ENCODE assay signal across 2 cellular contexts in the genomic region with DNA sequence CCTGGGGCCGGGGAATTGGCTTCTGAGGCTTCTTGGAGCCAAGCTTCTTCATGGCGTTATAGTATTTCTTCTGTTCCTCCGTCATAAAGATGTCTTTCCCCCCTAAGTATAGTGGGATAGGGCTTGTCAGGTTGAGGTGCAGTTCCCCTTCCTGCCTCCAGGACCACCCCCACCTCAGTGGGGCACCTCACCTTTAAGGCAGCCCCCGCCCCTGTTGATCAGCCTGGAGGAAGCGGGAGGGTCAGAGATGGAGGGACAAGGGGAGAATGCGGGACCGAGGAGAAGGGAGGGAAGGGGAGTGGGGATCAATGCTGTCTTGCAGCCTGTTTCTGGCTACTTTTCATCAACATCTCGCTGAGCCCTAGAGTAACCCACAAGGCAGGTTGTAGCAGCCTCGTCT.
TF ChIP-seq lines count a peak whose summit lies in the region.

No MANE protein-coding gene starts in this region.

TF ChIP-seq in GM23338, 12 proteins besides CTCF, POLR2A, EP300 and RAD21 (continues in another document):
- no peak for TF ChIP-seq JUNB (IDR thresholded peaks at IDR 0.05; ENCODE audit: unreplicated experiment)
- TF ChIP-seq, protein P1, sequence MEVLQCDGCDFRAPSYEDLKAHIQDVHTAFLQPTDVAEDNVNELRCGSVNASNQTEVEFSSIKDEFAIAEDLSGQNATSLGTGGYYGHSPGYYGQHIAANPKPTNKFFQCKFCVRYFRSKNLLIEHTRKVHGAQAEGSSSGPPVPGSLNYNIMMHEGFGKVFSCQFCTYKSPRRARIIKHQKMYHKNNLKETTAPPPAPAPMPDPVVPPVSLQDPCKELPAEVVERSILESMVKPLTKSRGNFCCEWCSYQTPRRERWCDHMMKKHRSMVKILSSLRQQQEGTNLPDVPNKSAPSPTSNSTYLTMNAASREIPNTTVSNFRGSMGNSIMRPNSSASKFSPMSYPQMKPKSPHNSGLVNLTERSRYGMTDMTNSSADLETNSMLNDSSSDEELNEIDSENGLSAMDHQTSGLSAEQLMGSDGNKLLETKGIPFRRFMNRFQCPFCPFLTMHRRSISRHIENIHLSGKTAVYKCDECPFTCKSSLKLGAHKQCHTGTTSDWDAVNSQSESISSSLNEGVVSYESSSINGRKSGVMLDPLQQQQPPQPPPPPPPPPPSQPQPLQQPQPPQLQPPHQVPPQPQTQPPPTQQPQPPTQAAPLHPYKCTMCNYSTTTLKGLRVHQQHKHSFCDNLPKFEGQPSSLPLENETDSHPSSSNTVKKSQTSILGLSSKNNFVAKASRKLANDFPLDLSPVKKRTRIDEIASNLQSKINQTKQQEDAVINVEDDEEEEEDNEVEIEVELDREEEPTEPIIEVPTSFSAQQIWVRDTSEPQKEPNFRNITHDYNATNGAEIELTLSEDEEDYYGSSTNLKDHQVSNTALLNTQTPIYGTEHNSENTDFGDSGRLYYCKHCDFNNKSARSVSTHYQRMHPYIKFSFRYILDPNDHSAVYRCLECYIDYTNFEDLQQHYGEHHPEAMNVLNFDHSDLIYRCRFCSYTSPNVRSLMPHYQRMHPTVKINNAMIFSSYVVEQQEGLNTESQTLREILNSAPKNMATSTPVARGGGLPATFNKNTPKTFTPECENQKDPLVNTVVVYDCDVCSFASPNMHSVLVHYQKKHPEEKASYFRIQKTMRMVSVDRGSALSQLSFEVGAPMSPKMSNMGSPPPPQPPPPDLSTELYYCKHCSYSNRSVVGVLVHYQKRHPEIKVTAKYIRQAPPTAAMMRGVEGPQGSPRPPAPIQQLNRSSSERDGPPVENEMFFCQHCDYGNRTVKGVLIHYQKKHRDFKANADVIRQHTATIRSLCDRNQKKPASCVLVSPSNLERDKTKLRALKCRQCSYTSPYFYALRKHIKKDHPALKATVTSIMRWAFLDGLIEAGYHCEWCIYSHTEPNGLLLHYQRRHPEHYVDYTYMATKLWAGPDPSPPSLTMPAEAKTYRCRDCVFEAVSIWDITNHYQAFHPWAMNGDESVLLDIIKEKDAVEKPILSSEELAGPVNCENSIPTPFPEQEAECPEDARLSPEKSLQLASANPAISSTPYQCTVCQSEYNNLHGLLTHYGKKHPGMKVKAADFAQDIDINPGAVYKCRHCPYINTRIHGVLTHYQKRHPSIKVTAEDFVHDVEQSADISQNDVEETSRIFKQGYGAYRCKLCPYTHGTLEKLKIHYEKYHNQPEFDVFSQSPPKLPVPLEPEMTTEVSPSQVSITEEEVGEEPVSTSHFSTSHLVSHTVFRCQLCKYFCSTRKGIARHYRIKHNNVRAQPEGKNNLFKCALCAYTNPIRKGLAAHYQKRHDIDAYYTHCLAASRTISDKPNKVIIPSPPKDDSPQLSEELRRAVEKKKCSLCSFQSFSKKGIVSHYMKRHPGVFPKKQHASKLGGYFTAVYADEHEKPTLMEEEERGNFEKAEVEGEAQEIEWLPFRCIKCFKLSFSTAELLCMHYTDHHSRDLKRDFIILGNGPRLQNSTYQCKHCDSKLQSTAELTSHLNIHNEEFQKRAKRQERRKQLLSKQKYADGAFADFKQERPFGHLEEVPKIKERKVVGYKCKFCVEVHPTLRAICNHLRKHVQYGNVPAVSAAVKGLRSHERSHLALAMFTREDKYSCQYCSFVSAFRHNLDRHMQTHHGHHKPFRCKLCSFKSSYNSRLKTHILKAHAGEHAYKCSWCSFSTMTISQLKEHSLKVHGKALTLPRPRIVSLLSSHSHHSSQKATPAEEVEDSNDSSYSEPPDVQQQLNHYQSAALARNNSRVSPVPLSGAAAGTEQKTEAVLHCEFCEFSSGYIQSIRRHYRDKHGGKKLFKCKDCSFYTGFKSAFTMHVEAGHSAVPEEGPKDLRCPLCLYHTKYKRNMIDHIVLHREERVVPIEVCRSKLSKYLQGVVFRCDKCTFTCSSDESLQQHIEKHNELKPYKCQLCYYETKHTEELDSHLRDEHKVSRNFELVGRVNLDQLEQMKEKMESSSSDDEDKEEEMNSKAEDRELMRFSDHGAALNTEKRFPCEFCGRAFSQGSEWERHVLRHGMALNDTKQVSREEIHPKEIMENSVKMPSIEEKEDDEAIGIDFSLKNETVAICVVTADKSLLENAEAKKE (CRISPR knock-in tag; IDR thresholded peaks at IDR 0.05) = no peak
- TF ChIP-seq ZNF114 (CRISPR knock-in tag; IDR thresholded peaks at IDR 0.05) = no peak
- no peak for TF ChIP-seq POLR2AphosphoS5 (IDR thresholded peaks at IDR 0.05; ENCODE audit: low read depth)
- TF ChIP-seq STAT1 (IDR thresholded peaks at IDR 0.05; ENCODE audit: unreplicated experiment) = no peak
- no peak for TF ChIP-seq EZH2phosphoT487 (IDR thresholded peaks at IDR 0.05; ENCODE audit: unreplicated experiment)
- TF ChIP-seq, protein P2, sequence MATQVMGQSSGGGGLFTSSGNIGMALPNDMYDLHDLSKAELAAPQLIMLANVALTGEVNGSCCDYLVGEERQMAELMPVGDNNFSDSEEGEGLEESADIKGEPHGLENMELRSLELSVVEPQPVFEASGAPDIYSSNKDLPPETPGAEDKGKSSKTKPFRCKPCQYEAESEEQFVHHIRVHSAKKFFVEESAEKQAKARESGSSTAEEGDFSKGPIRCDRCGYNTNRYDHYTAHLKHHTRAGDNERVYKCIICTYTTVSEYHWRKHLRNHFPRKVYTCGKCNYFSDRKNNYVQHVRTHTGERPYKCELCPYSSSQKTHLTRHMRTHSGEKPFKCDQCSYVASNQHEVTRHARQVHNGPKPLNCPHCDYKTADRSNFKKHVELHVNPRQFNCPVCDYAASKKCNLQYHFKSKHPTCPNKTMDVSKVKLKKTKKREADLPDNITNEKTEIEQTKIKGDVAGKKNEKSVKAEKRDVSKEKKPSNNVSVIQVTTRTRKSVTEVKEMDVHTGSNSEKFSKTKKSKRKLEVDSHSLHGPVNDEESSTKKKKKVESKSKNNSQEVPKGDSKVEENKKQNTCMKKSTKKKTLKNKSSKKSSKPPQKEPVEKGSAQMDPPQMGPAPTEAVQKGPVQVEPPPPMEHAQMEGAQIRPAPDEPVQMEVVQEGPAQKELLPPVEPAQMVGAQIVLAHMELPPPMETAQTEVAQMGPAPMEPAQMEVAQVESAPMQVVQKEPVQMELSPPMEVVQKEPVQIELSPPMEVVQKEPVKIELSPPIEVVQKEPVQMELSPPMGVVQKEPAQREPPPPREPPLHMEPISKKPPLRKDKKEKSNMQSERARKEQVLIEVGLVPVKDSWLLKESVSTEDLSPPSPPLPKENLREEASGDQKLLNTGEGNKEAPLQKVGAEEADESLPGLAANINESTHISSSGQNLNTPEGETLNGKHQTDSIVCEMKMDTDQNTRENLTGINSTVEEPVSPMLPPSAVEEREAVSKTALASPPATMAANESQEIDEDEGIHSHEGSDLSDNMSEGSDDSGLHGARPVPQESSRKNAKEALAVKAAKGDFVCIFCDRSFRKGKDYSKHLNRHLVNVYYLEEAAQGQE (IDR thresholded peaks at IDR 0.05; ENCODE audit: unreplicated experiment) = no peak
- TF ChIP-seq NANOG (IDR thresholded peaks at IDR 0.05; ENCODE audit: borderline replicate concordance) = no peak
- TF ChIP-seq, protein P3, sequence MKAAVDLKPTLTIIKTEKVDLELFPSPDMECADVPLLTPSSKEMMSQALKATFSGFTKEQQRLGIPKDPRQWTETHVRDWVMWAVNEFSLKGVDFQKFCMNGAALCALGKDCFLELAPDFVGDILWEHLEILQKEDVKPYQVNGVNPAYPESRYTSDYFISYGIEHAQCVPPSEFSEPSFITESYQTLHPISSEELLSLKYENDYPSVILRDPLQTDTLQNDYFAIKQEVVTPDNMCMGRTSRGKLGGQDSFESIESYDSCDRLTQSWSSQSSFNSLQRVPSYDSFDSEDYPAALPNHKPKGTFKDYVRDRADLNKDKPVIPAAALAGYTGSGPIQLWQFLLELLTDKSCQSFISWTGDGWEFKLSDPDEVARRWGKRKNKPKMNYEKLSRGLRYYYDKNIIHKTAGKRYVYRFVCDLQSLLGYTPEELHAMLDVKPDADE (IDR thresholded peaks at IDR 0.05) = no peak
- TF ChIP-seq EZH2 (IDR thresholded peaks at IDR 0.05; ENCODE audit: low read depth, unreplicated experiment) = no peak

TF ChIP-seq in H1, 55 proteins besides CTCF, POLR2A, EP300 and RAD21:
- TF ChIP-seq RXRA (IDR thresholded peaks at IDR 0.05; ENCODE audit: insufficient read depth, low read depth, low read length) = no peak
- no peak for TF ChIP-seq CTBP2 (IDR thresholded peaks at IDR 0.05; ENCODE audit: borderline replicate concordance, insufficient read depth, insufficient read length, low read length)
- no peak for TF ChIP-seq CREB1 (IDR thresholded peaks at IDR 0.05)
